Comparison of ENCODE assay signal across 26 cellular contexts in the genomic region with DNA sequence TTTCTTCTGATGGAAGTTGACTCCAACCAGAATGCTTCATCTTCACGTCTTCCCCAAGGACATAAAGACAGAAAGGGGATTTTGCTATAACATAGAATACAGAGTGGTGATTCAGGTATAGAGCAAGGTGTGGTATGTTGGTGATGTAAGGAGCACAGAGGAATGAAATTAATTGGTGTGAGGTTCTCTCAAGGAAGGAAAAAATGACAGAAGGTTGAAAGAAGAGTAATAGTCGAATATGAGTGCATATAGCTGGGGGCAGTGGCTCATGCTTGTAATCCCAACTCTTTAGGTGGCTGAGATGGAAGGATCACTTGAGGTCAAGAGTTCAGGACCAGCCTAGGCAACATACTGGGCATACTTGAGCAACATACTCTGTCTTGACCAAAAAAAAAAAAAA.
"Had no signal": no experiment of that assay in that cellular context is flagged by ENCODE, and none has a peak within 500 bp of the region (broad histone marks: within the 10 kb centered on the region; RNA-seq: fewer than 3 reads in every experiment).

No MANE protein-coding gene starts in this region.

- H3K4me3 ChIP-seq: coronary artery, hepatocyte, lung, prostate gland, spleen, stomach, thoracic aorta, transverse colon had no signal

- H3K27me3 ChIP-seq: hepatocyte, spleen, stomach, transverse colon had no signal

- H3K4me1 ChIP-seq: parathyroid adenoma, prostate gland had no signal

- H3K4me3 Mint-ChIP-seq: endodermal cell, naive B cell, nephron had no signal

- H3K9me3 ChIP-seq: prostate gland, spleen, stomach, thoracic aorta, transverse colon had no signal

- FAIRE-seq: endothelial cell of umbilical vein, kidney, urothelium cell line had no signal

- H3K9me3 Mint-ChIP-seq: endodermal cell, naive B cell, nephron had no signal

- H3K4me2 ChIP-seq: hepatocyte had no signal

- H3K27ac ChIP-seq: coronary artery, hepatocyte, parathyroid adenoma, prostate gland, spleen, stomach, thoracic aorta, transverse colon had no signal

- H3K36me3 ChIP-seq: prostate gland, stomach, thoracic aorta, transverse colon had no signal

- ATAC-seq: sciatic nerve had no signal

- H3K4me1 Mint-ChIP-seq: nephron had no signal

- H3K9ac ChIP-seq: parathyroid adenoma had no signal

- H2AFZ ChIP-seq: hepatocyte, parathyroid adenoma had no signal

- H3K27me3 Mint-ChIP-seq: naive B cell had no signal

- H3K27ac Mint-ChIP-seq: endodermal cell, naive B cell, nephron had no signal

- DNase-seq: effector CD4-positive, alpha-beta T cell; endodermal cell; erythroblast; foreskin melanocyte; head of caudate nucleus; kidney; left cardiac atrium; left ventricle myocardium superior; mesenchymal stem cell; naive B cell; retina; spleen; stimulated activated CD4-positive, alpha-beta T cell treated with anti-CD3 and anti-CD28 coated beads, Interleukin-2, amount 100 ng/mL, for 24 hours; stomach; substantia nigra; transverse colon had no signal
